8 cellular contexts compared by ENCODE assay signal in the genomic region with DNA sequence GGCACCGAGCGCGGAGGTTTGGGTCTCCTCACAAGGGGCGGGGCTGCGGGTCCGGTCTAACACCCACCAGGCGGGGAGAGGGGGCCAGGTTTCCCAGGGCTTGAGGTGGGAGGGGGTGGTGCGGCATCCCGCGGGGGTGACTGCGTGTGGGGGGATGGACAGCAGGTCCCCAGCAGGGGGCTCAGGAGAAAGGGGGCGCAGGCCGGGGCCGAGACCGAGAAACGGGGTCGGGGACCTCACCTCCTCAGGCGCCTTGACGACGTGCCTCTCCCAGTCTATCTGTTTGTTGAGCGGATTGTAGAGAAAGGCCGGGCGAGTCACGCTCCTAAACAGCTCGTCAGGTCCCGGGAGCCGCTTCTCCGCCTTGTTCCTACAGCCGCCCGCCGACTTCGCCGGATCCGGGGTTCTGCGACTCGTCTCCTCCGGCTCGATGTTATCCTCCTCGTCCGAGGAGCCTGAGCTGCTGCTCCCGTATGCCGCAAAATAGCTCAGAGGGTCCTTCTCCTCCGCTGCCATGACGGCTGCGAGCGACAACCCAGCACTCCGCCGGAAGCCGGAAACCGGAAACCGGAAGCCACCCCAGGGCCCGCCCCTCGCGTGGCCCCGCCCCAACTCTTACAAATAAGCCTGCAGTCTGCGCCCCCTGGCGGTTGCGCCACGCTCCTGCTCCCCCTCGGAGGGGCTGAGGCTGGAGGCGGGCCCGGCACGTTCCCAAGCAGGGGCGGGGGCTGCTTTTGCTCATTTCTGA. TPM values are rescaled to one million over a fixed set of nuclear protein-coding genes. Genes with fewer than 3 reads are reported as not detected.
DNase-seq lines count a peak whose midpoint lies in the region; ATAC-seq and TF ChIP-seq lines count a peak whose summit lies in the region.

Gene C1orf52, minus strand, starts transcription at position 545 of the 748 bp plus-strand sequence. Its CDS starts 29 bp downstream, at position 516.

- CTCF ChIA-PET in activated CD4-positive, alpha-beta T cell treated with anti-CD3 and anti-CD28 coated beads, Interleukin-2, amount 10 ng/mL, durations not matched to agents 7 days and 5 days (lab: Charles Lee) = interaction anchor here (0.6 to 4.0 kb wide), 36 partner anchors 9 to 1132 kb away, joined by 3 to 46 read pairs (median 4); partner anchors contain the start of gene BCL10

- DNase-seq in NCI-H526 treated with DMSO at 0.1 percent for 48 hours (lab: John Stamatoyannopoulos, UW) (peak; percentile 90), cortex of kidney (lab: John Stamatoyannopoulos, UW) (peak; percentile 17), left kidney (ENCODE audit: low read depth, low spot score) (peak; percentile 97)
- peak; percentile 97 for DNase-seq in activated CD4-positive, alpha-beta T cell treated with anti-CD3 and anti-CD28 coated beads, Interleukin-2, amount 10 ng/mL, durations not matched to agents 7 days and 5 days
- peak; percentile 98 to 99 for DNase-seq in stimulated activated CD4-positive, alpha-beta T cell treated with anti-CD3 and anti-CD28 coated beads, Interleukin-2, amount 100 ng/mL, for 24 hours

- POLR2A ChIA-PET in activated CD4-positive, alpha-beta T cell treated with anti-CD3 and anti-CD28 coated beads, Interleukin-2, amount 10 ng/mL, durations not matched to agents 7 days and 5 days (lab: Charles Lee) = interaction anchor here (2.8 kb wide), 1 partner anchor 17 kb away, joined by 13 read pairs; the partner anchor contains the start of gene BCL10

- H3K36me3 Mint-ChIP-seq in activated CD4-positive, alpha-beta T cell treated with anti-CD3 and anti-CD28 coated beads, Interleukin-2, amount 10 ng/mL, durations not matched to agents 7 days and 5 days (ENCODE audit: low read depth) = peaks cover 42% of the 10 kb centered on the region

- H3K4me1 Mint-ChIP-seq in activated CD4-positive, alpha-beta T cell treated with anti-CD3 and anti-CD28 coated beads, Interleukin-2, amount 10 ng/mL, durations not matched to agents 7 days and 5 days = peaks cover 37% of the 10 kb centered on the region

- peak; percentile 99 for TF ChIP-seq CTCF in C4-2B (conservative IDR thresholded peaks at IDR 0.05)

- no peaks in the 10 kb centered on the region for H3K27me3 Mint-ChIP-seq in activated CD4-positive, alpha-beta T cell treated with anti-CD3 and anti-CD28 coated beads, Interleukin-2, amount 10 ng/mL, durations not matched to agents 7 days and 5 days

- peak; percentile 98 for ATAC-seq in GM19328 (IDR thresholded peaks at IDR 0.05; ENCODE audit: unreplicated experiment)
- peak; percentile 96 for ATAC-seq in HG03520 (IDR thresholded peaks at IDR 0.05; ENCODE audit: unreplicated experiment)

- peaks cover 7% of the 10 kb centered on the region for H3K9me3 Mint-ChIP-seq in activated CD4-positive, alpha-beta T cell treated with anti-CD3 and anti-CD28 coated beads, Interleukin-2, amount 10 ng/mL, durations not matched to agents 7 days and 5 days

- peak within 1 kb of the TSS; percentile 96 for H3K4me3 Mint-ChIP-seq in activated CD4-positive, alpha-beta T cell treated with anti-CD3 and anti-CD28 coated beads, Interleukin-2, amount 10 ng/mL, durations not matched to agents 7 days and 5 days

- peak within 1 kb of the TSS; percentile 75 for H3K27ac ChIP-seq in C4-2B

- H3K27ac Mint-ChIP-seq in activated CD4-positive, alpha-beta T cell treated with anti-CD3 and anti-CD28 coated beads, Interleukin-2, amount 10 ng/mL, durations not matched to agents 7 days and 5 days = peak within 1 kb of the TSS; percentile 97

RNA-seq across cellular contexts. Expression of gene C1orf52, which starts in this region (rescaled TPM):
- 10 to 100 TPM; 24.5 to 26.4 TPM for total RNA-seq in activated CD4-positive, alpha-beta T cell treated with anti-CD3 and anti-CD28 coated beads, Interleukin-2, amount 10 ng/mL, durations not matched to agents 7 days and 5 days

Comparison
In these comparisons a context has a peak if more than half of its experiments do, and no peak if none do; other contexts are left out.
1. Peak in every context shown above with its lines: DNase-seq, ATAC-seq and H3K27ac ChIP-seq.
2. DNase-seq: peak in every context shown above with its lines; median percentile 98 in stimulated activated CD4-positive, alpha-beta T cell treated with anti-CD3 and anti-CD28 coated beads, Interleukin-2, amount 100 ng/mL, for 24 hours; 97 in activated CD4-positive, alpha-beta T cell treated with anti-CD3 and anti-CD28 coated beads, Interleukin-2, amount 10 ng/mL, durations not matched to agents 7 days and 5 days; 97 in left kidney; 90 in NCI-H526 treated with DMSO at 0.1 percent for 48 hours; 17 in cortex of kidney.